ENCODE assay signal across 8 cellular contexts in the genomic region with DNA sequence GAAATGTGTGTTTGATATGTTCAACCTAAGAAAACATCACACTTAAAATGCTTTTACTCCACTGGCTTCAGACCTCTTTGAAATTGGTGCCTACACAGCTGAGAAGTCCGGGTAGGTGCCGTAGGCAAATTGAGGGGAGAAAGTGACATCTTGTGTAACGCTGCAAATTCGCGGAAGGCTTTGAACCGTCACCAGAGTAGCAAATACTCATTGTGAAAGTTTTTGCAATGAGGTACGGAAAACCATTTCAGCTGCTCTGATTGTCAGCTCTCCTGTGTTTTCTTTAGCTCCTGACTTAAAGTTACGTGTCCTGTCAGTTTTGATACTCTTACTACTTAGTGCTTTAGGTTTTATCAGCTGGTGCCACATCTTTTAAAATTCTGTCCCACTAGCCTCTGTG.
DNase-seq lines count a peak whose midpoint lies in the region; ATAC-seq lines count a peak whose summit lies in the region.

No MANE protein-coding gene starts in this region.

- peak; percentile 10 to 23 for DNase-seq in activated CD4-positive, alpha-beta T cell treated with anti-CD3 and anti-CD28 coated beads for 24 hours (ENCODE audit: low read depth in 2 of 2)
- DNase-seq in activated CD4-positive, alpha-beta T cell treated with anti-CD3 and anti-CD28 coated beads for 1 hour = no peak
- peak; percentile 9 for DNase-seq in activated T-helper 9 cell treated with anti-CD3 and anti-CD28 coated beads, Interleukin-2, amount 50 U/mL, for 16 hours (ENCODE audit: low read depth)
- peak; percentile 29 for DNase-seq in stimulated activated CD4-positive, alpha-beta T cell treated with anti-CD3 and anti-CD28 coated beads, Interleukin-4, amount 100 ng/mL, for 1 hour
- DNase-seq in NCI-H510A treated with DMSO at 0.1 percent for 48 hours (lab: John Stamatoyannopoulos, UW) (no peak), SW480 (ENCODE audit: low spot score) (no peak)

- ATAC-seq in HG02973 (IDR thresholded peaks at IDR 0.05; ENCODE audit: unreplicated experiment) (peak; percentile 98), HG03521 (IDR thresholded peaks at IDR 0.05; ENCODE audit: unreplicated experiment) (no peak)

Comparison
In these comparisons a context has a peak if more than half of its experiments do, and no peak if none do; other contexts are left out.
1. DNase-seq: peak in activated CD4-positive, alpha-beta T cell treated with anti-CD3 and anti-CD28 coated beads for 24 hours (2 of 2), activated T-helper 9 cell treated with anti-CD3 and anti-CD28 coated beads, Interleukin-2, amount 50 U/mL, for 16 hours (single experiment) and stimulated activated CD4-positive, alpha-beta T cell treated with anti-CD3 and anti-CD28 coated beads, Interleukin-4, amount 100 ng/mL, for 1 hour (single experiment); none in activated CD4-positive, alpha-beta T cell treated with anti-CD3 and anti-CD28 coated beads for 1 hour (single experiment), NCI-H510A treated with DMSO at 0.1 percent for 48 hours (single experiment) and SW480 (single experiment).